2 cellular contexts compared by ENCODE assay signal in the genomic region with DNA sequence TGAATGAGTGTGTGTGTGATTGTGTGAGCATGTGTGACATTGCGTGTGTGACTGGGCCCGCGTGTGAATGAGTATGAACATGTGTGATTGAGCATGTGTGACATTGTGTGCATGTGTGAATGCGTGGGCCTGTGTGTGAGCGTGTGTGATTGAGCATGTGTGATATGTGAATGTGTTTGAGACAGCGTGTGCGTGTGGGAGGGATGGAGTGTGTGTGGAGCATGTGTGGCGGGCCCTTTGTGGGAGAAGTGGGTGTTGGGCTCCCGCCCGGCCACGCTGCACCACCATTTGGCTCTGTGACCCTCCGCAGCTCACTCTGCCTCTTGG.
TF ChIP-seq lines count a peak whose summit lies in the region.

No MANE protein-coding gene starts in this region.

TF ChIP-seq in HEK293, 187 proteins besides CTCF, POLR2A, EP300 and RAD21:
- TF ChIP-seq ZNF18 (tag by site-specific recombination; IDR thresholded peaks at IDR 0.05): peak; percentile 81; the same call in 1 of the 2 replicates
- TF ChIP-seq ZNF530 (tag by site-specific recombination; IDR thresholded peaks at IDR 0.05; ENCODE audit: low read depth): no peak
- peak; percentile 60; the same call in 1 of the 2 replicates for TF ChIP-seq EGR2 (tag by site-specific recombination; IDR thresholded peaks at IDR 0.05; ENCODE audit: low read depth)
- TF ChIP-seq PRDM2 (tag by site-specific recombination; IDR thresholded peaks at IDR 0.05; ENCODE audit: borderline replicate concordance): 0 out of 2 replicates have a peak, but pooled peaks have one; percentile 6
- TF ChIP-seq ZFHX2 (tag by site-specific recombination; conservative IDR thresholded peaks at IDR 0.05): peak; percentile 69
TF ChIP-seq in HEK293: peak in this region for 4.

TF ChIP-seq in K562, 482 proteins besides CTCF, POLR2A, EP300 and RAD21 (continued from another document and continues in another):
- TF ChIP-seq, protein P1, sequence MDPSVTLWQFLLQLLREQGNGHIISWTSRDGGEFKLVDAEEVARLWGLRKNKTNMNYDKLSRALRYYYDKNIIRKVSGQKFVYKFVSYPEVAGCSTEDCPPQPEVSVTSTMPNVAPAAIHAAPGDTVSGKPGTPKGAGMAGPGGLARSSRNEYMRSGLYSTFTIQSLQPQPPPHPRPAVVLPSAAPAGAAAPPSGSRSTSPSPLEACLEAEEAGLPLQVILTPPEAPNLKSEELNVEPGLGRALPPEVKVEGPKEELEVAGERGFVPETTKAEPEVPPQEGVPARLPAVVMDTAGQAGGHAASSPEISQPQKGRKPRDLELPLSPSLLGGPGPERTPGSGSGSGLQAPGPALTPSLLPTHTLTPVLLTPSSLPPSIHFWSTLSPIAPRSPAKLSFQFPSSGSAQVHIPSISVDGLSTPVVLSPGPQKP (CRISPR knock-in tag; IDR thresholded peaks at IDR 0.05): no peak
- no peak for TF ChIP-seq C11orf30 (IDR thresholded peaks at IDR 0.05; ENCODE audit: low read depth)
- no peak for TF ChIP-seq SMARCB1 (IDR thresholded peaks at IDR 0.05; ENCODE audit: insufficient read length, low read depth)
- no peak for TF ChIP-seq FOXK1 (CRISPR knock-in tag; IDR thresholded peaks at IDR 0.05; ENCODE audit: borderline replicate concordance)
- no peak for TF ChIP-seq KDM1A (IDR thresholded peaks at IDR 0.05)
- peak; percentile 11; the same call in 1 of the 2 replicates for TF ChIP-seq SUPT5H (IDR thresholded peaks at IDR 0.05)
- peak; percentile 59 for TF ChIP-seq RBM22 (IDR thresholded peaks at IDR 0.05; ENCODE audit: low read depth, low read length, poor library complexity, severe bottlenecking)
- TF ChIP-seq ZNF507 (tag; conservative IDR thresholded peaks at IDR 0.05): no peak
- TF ChIP-seq ETS1 (conservative IDR thresholded peaks at IDR 0.05; ENCODE audit: control insufficient read depth, low read depth, low read length): no peak
- TF ChIP-seq TGIF2 (CRISPR knock-in tag; IDR thresholded peaks at IDR 0.05): no peak
- TF ChIP-seq SIX5 (IDR thresholded peaks at IDR 0.05; ENCODE audit: borderline replicate concordance in 1 of 2, insufficient read depth in 1 of 2, low read depth in 1 of 2, low read length in 2 of 2): no peak
- TF ChIP-seq MYC (IDR thresholded peaks at IDR 0.05; ENCODE audit: low read depth, low read length): no peak
- no peak for TF ChIP-seq MYC (CRISPR knock-in tag; IDR thresholded peaks at IDR 0.05; ENCODE audit: borderline replicate concordance, low read depth)
- no peak for TF ChIP-seq ZBTB1 (CRISPR knock-in tag; IDR thresholded peaks at IDR 0.05; ENCODE audit: borderline replicate concordance, low read depth)
- TF ChIP-seq ZNF239 (CRISPR knock-in tag; IDR thresholded peaks at IDR 0.05): no peak
- TF ChIP-seq RBM14 (IDR thresholded peaks at IDR 0.05; ENCODE audit: borderline replicate concordance, insufficient read depth, low read depth, low read length): no peak
- no peak for TF ChIP-seq ZNF3 (CRISPR knock-in tag; IDR thresholded peaks at IDR 0.05)
- 0 out of 2 replicates have a peak, but pooled peaks have one; percentile 3 for TF ChIP-seq TOE1 (IDR thresholded peaks at IDR 0.05; ENCODE audit: borderline replicate concordance)
- no peak for TF ChIP-seq TOE1 (CRISPR knock-in tag; IDR thresholded peaks at IDR 0.05; ENCODE audit: borderline replicate concordance, low read depth)
- no peak for TF ChIP-seq ELF2 (CRISPR knock-in tag; IDR thresholded peaks at IDR 0.05)
- peak; percentile 61 for TF ChIP-seq POLR2G (IDR thresholded peaks at IDR 0.05; ENCODE audit: low read depth, low read length)
- no peak for TF ChIP-seq ILF3 (IDR thresholded peaks at IDR 0.05; ENCODE audit: borderline replicate concordance)
- TF ChIP-seq OTX1 (CRISPR knock-in tag; IDR thresholded peaks at IDR 0.05): no peak
- TF ChIP-seq POLR2B (IDR thresholded peaks at IDR 0.05; ENCODE audit: low read depth, partially characterized antibody): peak; percentile 26
- no peak for TF ChIP-seq ZNF318 (IDR thresholded peaks at IDR 0.05; ENCODE audit: borderline replicate concordance in 1 of 2, low read depth in 1 of 2)
- TF ChIP-seq, protein P2, sequence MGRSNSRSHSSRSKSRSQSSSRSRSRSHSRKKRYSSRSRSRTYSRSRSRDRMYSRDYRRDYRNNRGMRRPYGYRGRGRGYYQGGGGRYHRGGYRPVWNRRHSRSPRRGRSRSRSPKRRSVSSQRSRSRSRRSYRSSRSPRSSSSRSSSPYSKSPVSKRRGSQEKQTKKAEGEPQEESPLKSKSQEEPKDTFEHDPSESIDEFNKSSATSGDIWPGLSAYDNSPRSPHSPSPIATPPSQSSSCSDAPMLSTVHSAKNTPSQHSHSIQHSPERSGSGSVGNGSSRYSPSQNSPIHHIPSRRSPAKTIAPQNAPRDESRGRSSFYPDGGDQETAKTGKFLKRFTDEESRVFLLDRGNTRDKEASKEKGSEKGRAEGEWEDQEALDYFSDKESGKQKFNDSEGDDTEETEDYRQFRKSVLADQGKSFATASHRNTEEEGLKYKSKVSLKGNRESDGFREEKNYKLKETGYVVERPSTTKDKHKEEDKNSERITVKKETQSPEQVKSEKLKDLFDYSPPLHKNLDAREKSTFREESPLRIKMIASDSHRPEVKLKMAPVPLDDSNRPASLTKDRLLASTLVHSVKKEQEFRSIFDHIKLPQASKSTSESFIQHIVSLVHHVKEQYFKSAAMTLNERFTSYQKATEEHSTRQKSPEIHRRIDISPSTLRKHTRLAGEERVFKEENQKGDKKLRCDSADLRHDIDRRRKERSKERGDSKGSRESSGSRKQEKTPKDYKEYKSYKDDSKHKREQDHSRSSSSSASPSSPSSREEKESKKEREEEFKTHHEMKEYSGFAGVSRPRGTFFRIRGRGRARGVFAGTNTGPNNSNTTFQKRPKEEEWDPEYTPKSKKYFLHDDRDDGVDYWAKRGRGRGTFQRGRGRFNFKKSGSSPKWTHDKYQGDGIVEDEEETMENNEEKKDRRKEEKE (IDR thresholded peaks at IDR 0.05; ENCODE audit: borderline replicate concordance in 1 of 2, control insufficient read depth in 1 of 2, low read depth in 2 of 2, low read length in 1 of 2): no peak
- TF ChIP-seq SMAD4 (CRISPR knock-in tag; conservative IDR thresholded peaks at IDR 0.05): no peak
- TF ChIP-seq ZNF57 (CRISPR knock-in tag; IDR thresholded peaks at IDR 0.05): no peak
- TF ChIP-seq RBM34 (IDR thresholded peaks at IDR 0.05; ENCODE audit: borderline replicate concordance, insufficient read depth, low read length): no peak
- no peak for TF ChIP-seq ID3 (CRISPR knock-in tag; IDR thresholded peaks at IDR 0.05)
- no peak for TF ChIP-seq ID3 (tag; IDR thresholded peaks at IDR 0.05)
- no peak for TF ChIP-seq ZNF707 (CRISPR knock-in tag; conservative IDR thresholded peaks at IDR 0.05)
- TF ChIP-seq CCNT2 (IDR thresholded peaks at IDR 0.05; ENCODE audit: borderline replicate concordance, extremely low read depth, insufficient read length, low read depth, low read length): no peak
- TF ChIP-seq ZBTB8A (IDR thresholded peaks at IDR 0.05; ENCODE audit: partially characterized antibody): no peak
- no peak for TF ChIP-seq ZBTB33 (CRISPR knock-in tag; IDR thresholded peaks at IDR 0.05)
- TF ChIP-seq, protein P3, sequence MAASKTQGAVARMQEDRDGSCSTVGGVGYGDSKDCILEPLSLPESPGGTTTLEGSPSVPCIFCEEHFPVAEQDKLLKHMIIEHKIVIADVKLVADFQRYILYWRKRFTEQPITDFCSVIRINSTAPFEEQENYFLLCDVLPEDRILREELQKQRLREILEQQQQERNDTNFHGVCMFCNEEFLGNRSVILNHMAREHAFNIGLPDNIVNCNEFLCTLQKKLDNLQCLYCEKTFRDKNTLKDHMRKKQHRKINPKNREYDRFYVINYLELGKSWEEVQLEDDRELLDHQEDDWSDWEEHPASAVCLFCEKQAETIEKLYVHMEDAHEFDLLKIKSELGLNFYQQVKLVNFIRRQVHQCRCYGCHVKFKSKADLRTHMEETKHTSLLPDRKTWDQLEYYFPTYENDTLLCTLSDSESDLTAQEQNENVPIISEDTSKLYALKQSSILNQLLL (CRISPR knock-in tag; IDR thresholded peaks at IDR 0.05; ENCODE audit: borderline replicate concordance): no peak
- 0 out of 4 replicates have a peak, but pooled peaks of 1 of the 2 experiments have one; percentile 26 for TF ChIP-seq MLX (CRISPR knock-in tag; conservative IDR thresholded peaks at IDR 0.05)
- TF ChIP-seq MAX (CRISPR knock-in tag; IDR thresholded peaks at IDR 0.05): peak; percentile 54
- no peak for TF ChIP-seq CHD1 (IDR thresholded peaks at IDR 0.05; ENCODE audit: low read length)
- no peak for TF ChIP-seq ZKSCAN1 (IDR thresholded peaks at IDR 0.05; ENCODE audit: low read depth, low read length)
- TF ChIP-seq ZNF133 (CRISPR knock-in tag; IDR thresholded peaks at IDR 0.05): no peak
